21 cellular contexts compared by ENCODE assay signal in genomic region chr16:900211-900610, GRCh38.
DNase-seq lines count a peak whose midpoint lies in the region; ATAC-seq and TF ChIP-seq lines count a peak whose summit lies in the region.
"Had no signal": no experiment of that assay in that cellular context is flagged by ENCODE, and none has a peak within 500 bp of the region (broad histone marks: within the 10 kb centered on the region; RNA-seq: fewer than 3 reads in every experiment).

No MANE protein-coding gene starts in this region.

- no peaks in the 10 kb centered on the region for H3K27me3 ChIP-seq in heart right ventricle
- H3K27me3 ChIP-seq in H9 (ENCODE audit: insufficient read depth, low read length): no peaks in the 10 kb centered on the region

- no peak overlapping the region for H4K8ac ChIP-seq in H9 (replicated peaks; ENCODE audit: insufficient read length, low read depth, low read length)

- no peak overlapping the region for H2BK20ac ChIP-seq in H9 (ENCODE audit: low read depth, low read length, poor library complexity, severe bottlenecking)

- no peak overlapping the region for H2BK15ac ChIP-seq in H9 (ENCODE audit: low read depth, low read length)

- H3K4ac ChIP-seq in H9 (ENCODE audit: low read depth, low read length): no peak overlapping the region

- peak overlapping the region in 2 of 3 experiments; percentile 36 to 61; a peak in 1 of 7 replicates for H3K27ac Mint-ChIP-seq in H9

- H3K23me2 ChIP-seq in H9 (ENCODE audit: insufficient read length, low read depth, low read length, poor library complexity, severe bottlenecking): no peaks in the 10 kb centered on the region

- H3K4me3 Mint-ChIP-seq in H9: no peak overlapping the region
- H3K4me3 Mint-ChIP-seq: CD4-positive, alpha-beta memory T cell had no signal

- H3K27ac ChIP-seq in heart right ventricle: no peak overlapping the region
- no peak overlapping the region for H3K27ac ChIP-seq in H9 (ENCODE audit: insufficient read length, low read depth, low read length)
- H3K27ac ChIP-seq: A549, GM23248 had no signal

- no peaks in the 10 kb centered on the region for H3K79me1 ChIP-seq in H9 (ENCODE audit: insufficient read depth, low read depth, low read length, poor library complexity, severe bottlenecking)

- DNase-seq in Right ventricle myocardium superior (peak; percentile 9), heart right ventricle (no peak), H9 (no peak), NCI-H187 treated with DMSO at 0.1 percent for 48 hours (lab: John Stamatoyannopoulos, UW) (no peak), NCI-H1436 treated with DMSO at 0.1 percent for 48 hours (lab: John Stamatoyannopoulos, UW) (no peak)
- DNase-seq: 8988T; ACHN; AML-193; C1 segment of cervical spinal cord; Calu3; CD4-positive, alpha-beta memory T cell; COR-L47; DMS53; DMS79 treated with DMSO at 0.1 percent for 48 hours; GF-D8; GM23248; H7 had no signal

- no peaks in the 10 kb centered on the region for H3K79me2 ChIP-seq in H9 (ENCODE audit: insufficient read depth, low read length)

- no peak overlapping the region for H2AFZ ChIP-seq in H9 (ENCODE audit: low read length)
- H2AFZ ChIP-seq: GM23248 had no signal

- no peak overlapping the region for H3K4me3 ChIP-seq in heart right ventricle
- H3K4me3 ChIP-seq: A549, GM23248 had no signal

- H3K9ac ChIP-seq in H9 (ENCODE audit: extremely low read depth, insufficient read length, low read length): no peak overlapping the region
- H3K9ac ChIP-seq: GM23248 had no signal

- H2AK5ac ChIP-seq in H9 (ENCODE audit: insufficient read length, low read length): no peak overlapping the region

- H2BK12ac ChIP-seq in H9 (ENCODE audit: insufficient read length, low read depth, low read length): no peak overlapping the region

- H3K4me2 ChIP-seq in H9 (ENCODE audit: insufficient read depth, insufficient read length, low read length): no peak overlapping the region
- H3K4me2 ChIP-seq: A549 had no signal

- 98% methylated on average over 6 to 7 of the region's 7 CpGs for WGBS in heart right ventricle, 2 donors
- no CpG with 5 or more reads among the region's 7 CpGs for WGBS in H9 (ENCODE audit: extremely low coverage, insufficient read length, low lambda C conversion rate)

- intact Hi-C loops in Right ventricle myocardium superior (cut with DNase I): no loop called here
- intact Hi-C loops in heart right ventricle (cut with DNase I): no loop called here

- no peak overlapping the region for H4K5ac ChIP-seq in H9 (ENCODE audit: insufficient read length, low read depth, low read length)

- no peak overlapping the region for H3K18ac ChIP-seq in H9 (ENCODE audit: insufficient read length, low read depth, low read length)

- no peaks in the 10 kb centered on the region for H4K20me1 ChIP-seq in H9 (ENCODE audit: control insufficient read depth, insufficient read depth, insufficient read length)

- no peak overlapping the region for H3K56ac ChIP-seq in H9 (ENCODE audit: insufficient read length, low read depth, low read length)

- ATAC-seq in Right ventricle myocardium superior (ENCODE audit: poor library complexity) (no peak), heart right ventricle (no peak), esophagus mucosa (peak; percentile 23), GM18505 (IDR thresholded peaks at IDR 0.05; ENCODE audit: unreplicated experiment) (no peak)
- ATAC-seq: A549, HCT116 had no signal

- H3K4me1 Mint-ChIP-seq in H9: peaks cover 5 to 6% of the 10 kb centered on the region in 2 experiments; a peak in 2 of 4 replicates

- no peaks in the 10 kb centered on the region for H3K4me1 ChIP-seq in heart right ventricle
- no peaks in the 10 kb centered on the region for H3K4me1 ChIP-seq in H9 (ENCODE audit: insufficient read depth, low read length)
- H3K4me1 ChIP-seq: A549 had no signal

- H2BK5ac ChIP-seq in H9 (ENCODE audit: insufficient read length, low read length): no peak overlapping the region

- H3T11ph ChIP-seq in H9 (ENCODE audit: low read length): no peak overlapping the region

- no peak for TF ChIP-seq POLR2A in GM18505 (IDR thresholded peaks at IDR 0.05; ENCODE audit: borderline replicate concordance, extremely low read depth, insufficient read depth, insufficient read length)

- H3K14ac ChIP-seq in H9 (ENCODE audit: insufficient read depth, low read length): no peak overlapping the region

- TF ChIP-seq CTCF in heart right ventricle (IDR thresholded peaks at IDR 0.05): no peak
- TF ChIP-seq CTCF in H9 (conservative IDR thresholded peaks at IDR 0.05): no peak

- H3K23ac ChIP-seq in H9 (ENCODE audit: insufficient read length, low read depth, low read length): no peak overlapping the region

- H3K9me3 ChIP-seq in heart right ventricle (no peaks in the 10 kb centered on the region), H9 (ENCODE audit: control insufficient read depth, low read depth, low read length) (no peaks in the 10 kb centered on the region)
- H3K9me3 ChIP-seq: A549 had no signal

- peaks cover 1 to 3% (median 2%) of the 10 kb centered on the region in 3 experiments; a peak in 5 of 7 replicates for H3K36me3 Mint-ChIP-seq in H9 (ENCODE audit: insufficient read depth in 1 of 3, low read depth in 3 of 3)

- no peaks in the 10 kb centered on the region for H3K27me3 Mint-ChIP-seq in H9 (ENCODE audit: low read depth)
- H3K27me3 Mint-ChIP-seq: CD4-positive, alpha-beta memory T cell had no signal

- no peak overlapping the region for H2BK120ac ChIP-seq in H9 (ENCODE audit: low read depth, low read length, poor library complexity, severe bottlenecking)

- no peak overlapping the region for H4K91ac ChIP-seq in H9 (ENCODE audit: insufficient read length, low read depth, low read length)

- peaks cover 3 to 6% of the 10 kb centered on the region in 2 experiments; a peak in 3 of 5 replicates for H3K9me3 Mint-ChIP-seq in H9

- H3K36me3 ChIP-seq in heart right ventricle: no peaks in the 10 kb centered on the region
